1 cellular context compared by ENCODE assay signal in genomic region chr6:143855057-143855456, GRCh38. TPM values are rescaled to one million over a fixed set of nuclear protein-coding genes. Genes with fewer than 3 reads are reported as not detected.
"Had no signal": no experiment of that assay in that cellular context is flagged by ENCODE, and none has a peak within 500 bp of the region (broad histone marks: within the 10 kb centered on the region; RNA-seq: fewer than 3 reads in every experiment).

No MANE protein-coding gene starts in this region.

RNA-seq across cellular contexts. Expression of gene ZC2HC1B, which starts 9.2 kb away (rescaled TPM):
- total RNA-seq: G401 had no signal
